In genomic region chr5:34957857-34958690, GRCh38 we compare ENCODE assay signal across 8 cellular contexts. TPM values are rescaled to one million over a fixed set of nuclear protein-coding genes. Genes with fewer than 3 reads are reported as not detected.
DNase-seq lines count a peak whose midpoint lies in the region; ATAC-seq and TF ChIP-seq lines count a peak whose summit lies in the region.

No MANE protein-coding gene starts in this region.

- peaks cover 13 to 18% (median 18%) of the 10 kb centered on the region in 3 donors for H3K36me3 Mint-ChIP-seq in immature natural killer cell

- peak; percentile 76 for ATAC-seq in upper lobe of right lung

- H3K4me3 ChIP-seq in AG10803 (ENCODE audit: low read length) (no peak overlapping the region), GM12875 (ENCODE audit: low read depth, low read length) (no peak overlapping the region), left ventricle myocardium inferior (no peak overlapping the region), upper lobe of right lung (no peak overlapping the region)

- no peaks in the 10 kb centered on the region for H3K9me3 ChIP-seq in left ventricle myocardium inferior (replicated peaks)
- no peaks in the 10 kb centered on the region for H3K9me3 ChIP-seq in upper lobe of right lung

- peak; percentile 37 for DNase-seq in AG10803 (ENCODE audit: low read depth)
- no peak for DNase-seq in left ventricle myocardium inferior
- no peak for DNase-seq in upper lobe of right lung
- DNase-seq in NCI-H128 (lab: John Stamatoyannopoulos, UW; ENCODE audit: unreplicated experiment): no peak
- DNase-seq in immature natural killer cell: no peak

- H3K4me1 ChIP-seq in left ventricle myocardium inferior (no peaks in the 10 kb centered on the region), upper lobe of right lung (no peaks in the 10 kb centered on the region)

- H3K27ac Mint-ChIP-seq in immature natural killer cell: peak overlapping the region in 1 of 6 donors; percentile 66

- H3K36me3 ChIP-seq in left ventricle myocardium inferior (peaks cover 33% of the 10 kb centered on the region), upper lobe of right lung (peaks cover 25% of the 10 kb centered on the region)

- peak; percentile 42; the same call in 1 of the 2 replicates for TF ChIP-seq RAD21 in Ishikawa (IDR thresholded peaks at IDR 0.05; ENCODE audit: low read depth)

- peaks cover 0 to 1% of the 10 kb centered on the region in 2 donors for H3K4me1 Mint-ChIP-seq in immature natural killer cell

- no peak overlapping the region for H3K4me3 Mint-ChIP-seq in immature natural killer cell

- peak; percentile 73 for TF ChIP-seq CTCF in AG10803 (conservative IDR thresholded peaks at IDR 0.05; ENCODE audit: low read length)
- TF ChIP-seq CTCF in GM12875 (IDR thresholded peaks at IDR 0.05; ENCODE audit: borderline replicate concordance, insufficient read depth, low read depth, low read length): peak; percentile 59
- peak; percentile 91 for TF ChIP-seq CTCF in VCaP (conservative IDR thresholded peaks at IDR 0.05)
- peak; percentile 61 for TF ChIP-seq CTCF in left ventricle myocardium inferior (IDR thresholded peaks at IDR 0.05; ENCODE audit: borderline replicate concordance)
- TF ChIP-seq CTCF in upper lobe of right lung (IDR thresholded peaks at IDR 0.05): peak; percentile 53

- intact Hi-C loops in left ventricle myocardium inferior (cut with micrococcal nuclease): no loop called here
- intact Hi-C loops in upper lobe of right lung (cut with DNase I): no loop called here

- no peaks in the 10 kb centered on the region for H3K9me3 Mint-ChIP-seq in immature natural killer cell

- TF ChIP-seq EP300 in Ishikawa (IDR thresholded peaks at IDR 0.05; ENCODE audit: borderline replicate concordance): no peak

- no peak overlapping the region for H3K27ac ChIP-seq in VCaP
- H3K27ac ChIP-seq in left ventricle myocardium inferior (replicated peaks): no peak overlapping the region
- H3K27ac ChIP-seq in upper lobe of right lung: no peak overlapping the region

- no peaks in the 10 kb centered on the region for H3K27me3 Mint-ChIP-seq in immature natural killer cell (ENCODE audit: low read depth in 3 of 3)

- H3K27me3 ChIP-seq in left ventricle myocardium inferior (ENCODE audit: low read depth): no peaks in the 10 kb centered on the region
- H3K27me3 ChIP-seq in upper lobe of right lung: no peaks in the 10 kb centered on the region

TF ChIP-seq in Ishikawa, 13 proteins besides CTCF, POLR2A, EP300 and RAD21:
- TF ChIP-seq REST (IDR thresholded peaks at IDR 0.05; ENCODE audit: low read depth): no peak
- no peak for TF ChIP-seq CREB1 (IDR thresholded peaks at IDR 0.05; ENCODE audit: low read depth)
- no peak for TF ChIP-seq TCF12 (IDR thresholded peaks at IDR 0.05; ENCODE audit: low read depth)
- TF ChIP-seq TEAD4 (IDR thresholded peaks at IDR 0.05): no peak
- no peak for TF ChIP-seq YY1 (IDR thresholded peaks at IDR 0.05; ENCODE audit: low read depth)
- no peak for TF ChIP-seq MAX (IDR thresholded peaks at IDR 0.05)
- no peak for TF ChIP-seq ZBTB7A (IDR thresholded peaks at IDR 0.05; ENCODE audit: low read depth)
- no peak for TF ChIP-seq TAF1 (IDR thresholded peaks at IDR 0.05; ENCODE audit: low read depth)
- TF ChIP-seq CEBPB (IDR thresholded peaks at IDR 0.05): no peak
- TF ChIP-seq, protein P1, sequence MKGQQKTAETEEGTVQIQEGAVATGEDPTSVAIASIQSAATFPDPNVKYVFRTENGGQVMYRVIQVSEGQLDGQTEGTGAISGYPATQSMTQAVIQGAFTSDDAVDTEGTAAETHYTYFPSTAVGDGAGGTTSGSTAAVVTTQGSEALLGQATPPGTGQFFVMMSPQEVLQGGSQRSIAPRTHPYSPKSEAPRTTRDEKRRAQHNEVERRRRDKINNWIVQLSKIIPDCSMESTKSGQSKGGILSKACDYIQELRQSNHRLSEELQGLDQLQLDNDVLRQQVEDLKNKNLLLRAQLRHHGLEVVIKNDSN (IDR thresholded peaks at IDR 0.05): no peak
- no peak for TF ChIP-seq FOXM1 (IDR thresholded peaks at IDR 0.05; ENCODE audit: borderline replicate concordance, low read depth)
- no peak for TF ChIP-seq NFIC (IDR thresholded peaks at IDR 0.05)
- no peak for TF ChIP-seq EGR1 (IDR thresholded peaks at IDR 0.05)

RNA-seq across cellular contexts. Expression of gene DNAJC21, which starts 28.7 kb away (rescaled TPM):
- total RNA-seq in left ventricle myocardium inferior (55.5 TPM), upper lobe of right lung (57.7 TPM)
- 10 to 100 TPM; 11.9 to 19.9 (median 15.2) TPM for polyA plus RNA-seq in immature natural killer cell

RNA-seq across cellular contexts. Expression of gene BRIX1, which starts 42.6 kb away (rescaled TPM):
- total RNA-seq in left ventricle myocardium inferior (10.5 TPM), upper lobe of right lung (19.8 TPM)
- polyA plus RNA-seq in immature natural killer cell: 10 to 100 TPM; 29.7 to 43.1 (median 32.4) TPM

RNA-seq across cellular contexts. Expression of gene RAD1, which starts 42.8 kb away (rescaled TPM):
- 28.2 TPM for total RNA-seq in left ventricle myocardium inferior
- total RNA-seq in upper lobe of right lung: 29.1 TPM
- polyA plus RNA-seq in immature natural killer cell: 10 to 100 TPM; 17.6 to 24.4 (median 23.8) TPM
